1 cellular context compared by ENCODE assay signal in the genomic region with DNA sequence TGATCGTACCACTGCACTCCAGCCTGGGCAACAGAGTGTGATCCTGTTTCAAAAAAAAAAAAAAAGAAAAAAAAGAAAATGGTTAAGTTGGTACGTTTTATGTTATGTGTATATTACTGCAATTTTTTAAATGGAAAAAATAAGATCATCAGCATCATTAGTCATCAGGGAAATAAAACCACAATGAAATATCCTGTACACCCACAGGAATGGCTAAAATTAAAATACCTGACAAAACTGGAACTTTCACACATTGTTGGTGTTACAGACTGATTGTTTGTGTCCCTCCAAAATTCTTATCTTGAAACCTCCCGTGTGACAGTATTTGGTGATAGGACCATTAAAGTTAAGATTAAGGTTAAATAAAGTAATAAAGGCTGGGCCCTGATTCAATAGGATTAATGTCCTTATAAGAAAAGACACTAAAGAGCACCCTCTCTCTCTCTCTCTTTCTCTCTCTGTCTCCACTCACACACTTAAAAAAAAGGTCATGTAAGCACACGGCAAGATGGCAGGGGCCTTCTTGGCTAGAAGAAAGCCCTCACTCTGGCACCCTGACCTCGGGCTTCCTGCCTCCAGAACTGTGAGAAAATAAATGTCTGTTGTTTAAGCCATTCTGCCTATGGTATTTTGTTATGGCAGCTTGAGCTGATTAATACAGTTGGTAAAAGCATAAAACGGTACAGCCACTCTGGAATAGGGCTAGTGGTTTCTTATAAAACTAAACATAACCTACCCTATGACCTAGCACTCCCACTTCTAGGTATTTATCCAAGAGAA.
A peak's percentile ranks its signal among the peaks of the same experiment; 100 is the strongest.
TF ChIP-seq lines count a peak whose summit lies in the region.

No MANE protein-coding gene starts in this region.

TF ChIP-seq in endothelial cell of umbilical vein, 7 proteins besides CTCF, POLR2A, EP300 and RAD21:
- TF ChIP-seq GATA2 (IDR thresholded peaks at IDR 0.05; ENCODE audit: insufficient read depth, insufficient read length, low read depth, low read length): no peak
- TF ChIP-seq, protein P1, sequence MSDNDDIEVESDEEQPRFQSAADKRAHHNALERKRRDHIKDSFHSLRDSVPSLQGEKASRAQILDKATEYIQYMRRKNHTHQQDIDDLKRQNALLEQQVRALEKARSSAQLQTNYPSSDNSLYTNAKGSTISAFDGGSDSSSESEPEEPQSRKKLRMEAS (IDR thresholded peaks at IDR 0.05; ENCODE audit: insufficient read depth, insufficient read length): no peak
- no peak for TF ChIP-seq MYC (IDR thresholded peaks at IDR 0.05; ENCODE audit: low read depth, low read length)
- TF ChIP-seq FOS (IDR thresholded peaks at IDR 0.05; ENCODE audit: borderline replicate concordance, insufficient read depth, low read length): peak; percentile 28
- no peak for TF ChIP-seq EZH2 (IDR thresholded peaks at IDR 0.05; ENCODE audit: borderline replicate concordance, low read depth, low read length, severe bottlenecking)
- TF ChIP-seq JUN (IDR thresholded peaks at IDR 0.05; ENCODE audit: borderline replicate concordance, insufficient read depth, insufficient read length, low read depth): peak; percentile 68
- TF ChIP-seq POLR2AphosphoS5 (IDR thresholded peaks at IDR 0.05; ENCODE audit: insufficient read depth, low read depth, low read length): no peak
